10 cellular contexts compared by ENCODE assay signal in genomic region chr19:35719402-35720162, GRCh38. TPM values are rescaled to one million over a fixed set of nuclear protein-coding genes. Genes with fewer than 3 reads are reported as not detected.
A peak's percentile ranks its signal among the peaks of the same experiment; 100 is the strongest.
DNase-seq lines count a peak whose midpoint lies in the region; ATAC-seq and TF ChIP-seq lines count a peak whose summit lies in the region.
"Had no signal": no experiment of that assay in that cellular context is flagged by ENCODE, and none has a peak within 500 bp of the region (broad histone marks: within the 10 kb centered on the region; RNA-seq: fewer than 3 reads in every experiment).

No MANE protein-coding gene starts in this region.

- WGBS in smooth muscle cell (ENCODE audit: low lambda C conversion rate), result 92% methylated on average over 32 of the region's 32 CpGs

- no peak overlapping the region for H3K27ac ChIP-seq in smooth muscle cell (ENCODE audit: low read depth)

- H2AFZ ChIP-seq in smooth muscle cell (ENCODE audit: low read depth), result no peak overlapping the region

- H3K27me3 ChIP-seq in smooth muscle cell (ENCODE audit: low read depth), result no peaks in the 10 kb centered on the region

- H3K27ac Mint-ChIP-seq in activated CD4-positive, alpha-beta T cell treated with anti-CD3 and anti-CD28 coated beads for 36 hours, result peak overlapping the region; percentile 92
- peak overlapping the region; percentile 85 for H3K27ac Mint-ChIP-seq in WTC11

- H3K4me3 ChIP-seq in foreskin fibroblast (ENCODE audit: low read depth in 1 of 2, low read length in 2 of 2) (peak overlapping the region; percentile 85 to 91), smooth muscle cell (peak overlapping the region; percentile 88)

- POLR2A ChIA-PET in activated CD4-positive, alpha-beta T cell treated with anti-CD3 and anti-CD28 coated beads for 36 hours (lab: Charles Lee), result interaction anchor here (0.6 to 1.5 kb wide), 5 partner anchors 10 to 25 kb away, joined by 3 to 10 read pairs (median 4); partner anchors contain the start of genes IGFLR1 and U2AF1L4
- POLR2A ChIA-PET in WTC11 (lab: Charles Lee), result no interaction called here

- intact Hi-C loops in activated CD4-positive, alpha-beta T cell treated with anti-CD3 and anti-CD28 coated beads for 36 hours (cut with DNase I, micrococcal nuclease), result loop anchor here (5.0 to 10.0 kb wide), 2 partner anchors 293 to 395 kb away; partner anchors contain the start of genes ALKBH6 (in 1 of the 2), OVOL3 (in 1 of the 2), POLR2I (in 1 of the 2) and TBCB (in 1 of the 2)

- H3K36me3 Mint-ChIP-seq in activated CD4-positive, alpha-beta T cell treated with anti-CD3 and anti-CD28 coated beads for 36 hours (ENCODE audit: low read depth), result peaks cover 63% of the 10 kb centered on the region
- H3K36me3 Mint-ChIP-seq in WTC11, result peaks cover 23% of the 10 kb centered on the region

- peak overlapping the region; percentile 86 for H3K4me2 ChIP-seq in smooth muscle cell

- peaks cover 25% of the 10 kb centered on the region for H4K20me1 ChIP-seq in smooth muscle cell (ENCODE audit: low read depth)

- H3K27me3 Mint-ChIP-seq in activated CD4-positive, alpha-beta T cell treated with anti-CD3 and anti-CD28 coated beads for 36 hours, result no peaks in the 10 kb centered on the region
- no peaks in the 10 kb centered on the region for H3K27me3 Mint-ChIP-seq in WTC11 (ENCODE audit: low read depth)

- CTCF ChIA-PET in activated CD4-positive, alpha-beta T cell treated with anti-CD3 and anti-CD28 coated beads for 36 hours (lab: Charles Lee), result interaction anchor here (0.5 to 1.5 kb wide), 4 partner anchors 17 to 277 kb away, joined by 3 to 8 read pairs (median 4); no protein-coding TSS in a partner anchor
- CTCF ChIA-PET in WTC11 (lab: Charles Lee), result interaction anchor here (1.0 to 1.7 kb wide), 4 partner anchors 17 to 101 kb away, joined by 3 to 7 read pairs (median 4); no protein-coding TSS in a partner anchor

- TF ChIP-seq CTCF in WTC11 (IDR thresholded peaks at IDR 0.05), result no peak
- no peak for TF ChIP-seq CTCF in foreskin fibroblast (IDR thresholded peaks at IDR 0.05; ENCODE audit: low read depth, low read length)
- no peak for TF ChIP-seq CTCF in smooth muscle cell (IDR thresholded peaks at IDR 0.05; ENCODE audit: borderline replicate concordance, insufficient read depth, poor library complexity, severe bottlenecking)

- H3F3A ChIP-seq in smooth muscle cell (ENCODE audit: low read depth), result no peaks in the 10 kb centered on the region

- DNase-seq in activated CD4-positive, alpha-beta T cell treated with anti-CD3 and anti-CD28 coated beads for 36 hours, result no peak
- no peak for DNase-seq in activated CD4-positive, alpha-beta T cell treated with anti-CD3 and anti-CD28 coated beads for 4 hours
- DNase-seq in WTC11 (ENCODE audit: low spot score) (no peak), foreskin fibroblast (no peak), smooth muscle cell (lab: John Stamatoyannopoulos, UW; ENCODE audit: unreplicated experiment) (no peak), SW 1271 (lab: John Stamatoyannopoulos, UW) (no peak), MV-4-11 (lab: John Stamatoyannopoulos, UW) (no peak)
- DNase-seq in activated CD4-positive, alpha-beta T cell treated with anti-CD3 and anti-CD28 coated beads for 1 hour, result no peak
- DNase-seq: activated CD4-positive, CD25-positive, alpha-beta regulatory T cell; NCI-H1436 treated with DMSO at 0.1 percent for 48 hours had no signal

- H3K4me1 Mint-ChIP-seq in activated CD4-positive, alpha-beta T cell treated with anti-CD3 and anti-CD28 coated beads for 36 hours, result peaks cover 24% of the 10 kb centered on the region
- peaks cover 21% of the 10 kb centered on the region for H3K4me1 Mint-ChIP-seq in WTC11

- H3K4me3 Mint-ChIP-seq in activated CD4-positive, alpha-beta T cell treated with anti-CD3 and anti-CD28 coated beads for 36 hours, result peak overlapping the region; percentile 88
- H3K4me3 Mint-ChIP-seq in WTC11, result peak overlapping the region; percentile 79

- H3K9ac ChIP-seq in smooth muscle cell (ENCODE audit: low read depth), result no peak overlapping the region

- H3K79me2 ChIP-seq in smooth muscle cell (ENCODE audit: low read depth), result peaks cover 39% of the 10 kb centered on the region

- no peak for ATAC-seq in activated CD4-positive, alpha-beta T cell treated with anti-CD3 and anti-CD28 coated beads for 36 hours
- no peak for ATAC-seq in WTC11

- no peaks in the 10 kb centered on the region for H3K9me3 ChIP-seq in smooth muscle cell (replicated peaks; ENCODE audit: low read depth)

- H3K4me1 ChIP-seq in smooth muscle cell (ENCODE audit: low read depth), result peaks cover 12% of the 10 kb centered on the region

- no peaks in the 10 kb centered on the region for H3K36me3 ChIP-seq in smooth muscle cell (ENCODE audit: low read depth)

- H3K9me3 Mint-ChIP-seq in activated CD4-positive, alpha-beta T cell treated with anti-CD3 and anti-CD28 coated beads for 36 hours (ENCODE audit: low read depth), result no peaks in the 10 kb centered on the region
- H3K9me3 Mint-ChIP-seq in WTC11, result no peaks in the 10 kb centered on the region

TF ChIP-seq in WTC11, 78 proteins besides CTCF, POLR2A, EP300 and RAD21 (continues in another document):
- TF ChIP-seq NR2C2 (CRISPR knock-in tag; IDR thresholded peaks at IDR 0.05) (no peak), USF2 (CRISPR knock-in tag; IDR thresholded peaks at IDR 0.05) (no peak), CBFB (CRISPR knock-in tag; IDR thresholded peaks at IDR 0.05; ENCODE audit: low read depth) (no peak), TEAD1 (CRISPR knock-in tag; IDR thresholded peaks at IDR 0.05) (no peak), OVOL2 (CRISPR knock-in tag; IDR thresholded peaks at IDR 0.05; ENCODE audit: borderline replicate concordance) (no peak), ZBTB21 (CRISPR knock-in tag; IDR thresholded peaks at IDR 0.05; ENCODE audit: borderline replicate concordance) (no peak), FOXP4 (CRISPR knock-in tag; IDR thresholded peaks at IDR 0.05) (no peak)

RNA-seq across cellular contexts. Expression of gene KMT2B, which starts 1.8 kb away (rescaled TPM):
- 10 to 100 TPM; 48.6 to 49.4 TPM for total RNA-seq in activated CD4-positive, alpha-beta T cell treated with anti-CD3 and anti-CD28 coated beads for 36 hours
- total RNA-seq in WTC11 (2021) (53.6 to 66.6 TPM (median 58.1 TPM) in 3 replicates), smooth muscle cell (10.5 and 31.1 TPM in 2 replicates)
- 8.8 and 11.2 TPM in 2 replicates for polyA plus RNA-seq in smooth muscle cell

RNA-seq across cellular contexts. Expression of gene ZBTB32, which starts 15.2 kb away (rescaled TPM):
- 100 to 1,000 TPM; 232 to 265 TPM for total RNA-seq in activated CD4-positive, alpha-beta T cell treated with anti-CD3 and anti-CD28 coated beads for 36 hours
- 0.11 to 0.34 TPM (median 0.18 TPM) in 3 replicates for total RNA-seq in WTC11 (2021)
- not detected in 2 replicates for total RNA-seq in smooth muscle cell
- polyA plus RNA-seq in smooth muscle cell, result 1.0 and 1.3 TPM in 2 replicates

RNA-seq across cellular contexts. Expression of gene IGFLR1, which starts 22.7 kb away (rescaled TPM):
- 10 to 100 TPM; 71.4 to 80.2 TPM for total RNA-seq in activated CD4-positive, alpha-beta T cell treated with anti-CD3 and anti-CD28 coated beads for 36 hours
- total RNA-seq in WTC11 (2021) (9.9 to 12.7 TPM (median 12.3 TPM) in 3 replicates), smooth muscle cell (1.2 and 1.7 TPM in 2 replicates)
- 1.4 and 6.3 TPM in 2 replicates for polyA plus RNA-seq in smooth muscle cell

RNA-seq across cellular contexts. Expression of gene U2AF1L4, which starts 25.6 kb away (rescaled TPM):
- 10 to 100 TPM; 31.6 to 37.5 TPM for total RNA-seq in activated CD4-positive, alpha-beta T cell treated with anti-CD3 and anti-CD28 coated beads for 36 hours
- total RNA-seq in WTC11 (2021) (19.7 to 20.9 TPM (median 20.8 TPM) in 3 replicates), smooth muscle cell (14.6 and 17.0 TPM in 2 replicates)
- polyA plus RNA-seq in smooth muscle cell, result 29.3 and 31.5 TPM in 2 replicates

RNA-seq across cellular contexts. Expression of gene PSENEN, which starts 25.9 kb away (rescaled TPM):
- total RNA-seq in activated CD4-positive, alpha-beta T cell treated with anti-CD3 and anti-CD28 coated beads for 36 hours, result 10 to 100 TPM; 36.0 to 37.9 TPM
- total RNA-seq in WTC11 (2021) (80.3 to 85.3 TPM (median 84.0 TPM) in 3 replicates), smooth muscle cell (53.3 and 65.4 TPM in 2 replicates)
- polyA plus RNA-seq in smooth muscle cell, result 137 and 167 TPM in 2 replicates

Comparison
In these comparisons a context has a peak if more than half of its experiments do, and no peak if none do; other contexts are left out.
1. RNA of gene ZBTB32, which starts 15.2 kb away (total RNA-seq): 232 to 265 TPM in activated CD4-positive, alpha-beta T cell treated with anti-CD3 and anti-CD28 coated beads for 36 hours; 0.11 to 0.34 TPM in WTC11 and not detected in smooth muscle cell; every median in the first group is over 100 times any median in the second.